ENCODE assay signal across 9 cellular contexts in genomic region chr5:96259211-96259772, GRCh38.
DNase-seq lines count a peak whose midpoint lies in the region; ATAC-seq and TF ChIP-seq lines count a peak whose summit lies in the region.
"Had no signal": no experiment of that assay in that cellular context is flagged by ENCODE, and none has a peak within 500 bp of the region (broad histone marks: within the 10 kb centered on the region; RNA-seq: fewer than 3 reads in every experiment).

No MANE protein-coding gene starts in this region.

- peak overlapping the region; percentile 14 for H3K4me3 Mint-ChIP-seq in chondrocyte (ENCODE audit: unreplicated experiment)

- no peaks in the 10 kb centered on the region for H3K9me3 Mint-ChIP-seq in chondrocyte (ENCODE audit: low read depth)
- H3K9me3 Mint-ChIP-seq: nephron had no signal

- no peak for TF ChIP-seq CTCF in chondrocyte (IDR thresholded peaks at IDR 0.05)

- no peaks in the 10 kb centered on the region for H3K27me3 Mint-ChIP-seq in chondrocyte (ENCODE audit: low read depth)

- ATAC-seq in GM18502 (IDR thresholded peaks at IDR 0.05; ENCODE audit: poor library complexity, unreplicated experiment) (peak; percentile 65), GM21737 (IDR thresholded peaks at IDR 0.05; ENCODE audit: unreplicated experiment) (no peak)

- DNase-seq in KG1 (lab: John Stamatoyannopoulos, UW), result peak; percentile 8
- DNase-seq in chondrocyte (ENCODE audit: low spot score), result no peak
- peak; percentile 23 for DNase-seq in non-pigmented ciliary epithelial cell (ENCODE audit: low read depth)
- DNase-seq in DMS79 treated with DMSO at 0.1 percent for 48 hours (lab: John Stamatoyannopoulos, UW), result no peak
- no peak for DNase-seq in activated CD8-positive, alpha-beta memory T cell treated with anti-CD3 and anti-CD28 coated beads, Interleukin-2, amount 50 U/mL, for 4 hours
- DNase-seq in GM19240 (ENCODE audit: insufficient read length, low spot score), result no peak

- H3K4me1 Mint-ChIP-seq in chondrocyte (ENCODE audit: low read depth), result peaks cover 52% of the 10 kb centered on the region
- H3K4me1 Mint-ChIP-seq: nephron had no signal

- H3K36me3 Mint-ChIP-seq in chondrocyte (ENCODE audit: low read depth), result no peaks in the 10 kb centered on the region

- H3K27ac Mint-ChIP-seq in chondrocyte (ENCODE audit: unreplicated experiment), result peak overlapping the region; percentile 82

Comparison
In these comparisons a context has a peak if more than half of its experiments do, and no peak if none do; other contexts are left out.
1. DNase-seq: peak in KG1 (single experiment) and non-pigmented ciliary epithelial cell (single experiment); none in chondrocyte (single experiment), DMS79 treated with DMSO at 0.1 percent for 48 hours (single experiment), activated CD8-positive, alpha-beta memory T cell treated with anti-CD3 and anti-CD28 coated beads, Interleukin-2, amount 50 U/mL, for 4 hours (single experiment) and GM19240 (single experiment).